ENCODE assay signal across 8 cellular contexts in genomic region chr5:128084228-128085167, GRCh38. TPM values are rescaled to one million over a fixed set of nuclear protein-coding genes. Genes with fewer than 3 reads are reported as not detected.
DNase-seq lines count a peak whose midpoint lies in the region; ATAC-seq and TF ChIP-seq lines count a peak whose summit lies in the region.

No MANE protein-coding gene starts in this region.

- DNase-seq in SK-N-DZ (ENCODE audit: low spot score): peak; percentile 42
- peak; percentile 57 for DNase-seq in activated naive CD8-positive, alpha-beta T cell treated with anti-CD3 and anti-CD28 coated beads for 36 hours
- DNase-seq in heart right ventricle: peak; percentile 26 to 44
- peak; percentile 84 for DNase-seq in posterior vena cava (ENCODE audit: low spot score)
- peak; percentile 31 to 33 for DNase-seq in uterus

- peaks cover 3% of the 10 kb centered on the region for H3K9me3 Mint-ChIP-seq in activated naive CD8-positive, alpha-beta T cell treated with anti-CD3 and anti-CD28 coated beads for 36 hours

- no peak for TF ChIP-seq POLR2A in uterus (IDR thresholded peaks at IDR 0.05)

- H3K27ac ChIP-seq in ACC112 (ENCODE audit: low read depth, low read length) (no peak overlapping the region), heart right ventricle (peak overlapping the region; percentile 85 to 99 (median 98)), uterus (peak overlapping the region; percentile 97)

- ATAC-seq in GM18868 (IDR thresholded peaks at IDR 0.05; ENCODE audit: unreplicated experiment) (peak; percentile 23), HG03159 (IDR thresholded peaks at IDR 0.05; ENCODE audit: unreplicated experiment) (peak; percentile 20), heart right ventricle (peak in 2 of 8 donors; percentile 3 to 4)

- H3K27me3 ChIP-seq in ACC112 (ENCODE audit: insufficient read depth, low read length) (no peaks in the 10 kb centered on the region), heart right ventricle (peaks cover 0 to 6% (median 0%) of the 10 kb centered on the region in 7 donors), uterus (no peaks in the 10 kb centered on the region)

- H3K27ac Mint-ChIP-seq in activated naive CD8-positive, alpha-beta T cell treated with anti-CD3 and anti-CD28 coated beads for 36 hours: peak overlapping the region; percentile 84

- TF ChIP-seq CTCF in heart right ventricle (IDR thresholded peaks at IDR 0.05) (no peak), uterus (IDR thresholded peaks at IDR 0.05) (no peak)

- peak overlapping the region; percentile 93 for H3K4me3 Mint-ChIP-seq in activated naive CD8-positive, alpha-beta T cell treated with anti-CD3 and anti-CD28 coated beads for 36 hours

- H2AFZ ChIP-seq in ACC112 (ENCODE audit: low read length, unreplicated experiment): peak overlapping the region; percentile 76

- H3K4me1 ChIP-seq in ACC112 (ENCODE audit: control insufficient read depth, insufficient read depth, low read length, unreplicated experiment) (peaks cover 24% of the 10 kb centered on the region), heart right ventricle (peaks cover 0 to 70% (median 49%) of the 10 kb centered on the region in 9 donors), uterus (no peaks in the 10 kb centered on the region)

- intact Hi-C loops in heart right ventricle (cut with DNase I) (loop anchor here in 8 of 10 donors (5.0 to 10.0 kb wide), 8 partner anchors 107 to 520 kb away; no protein-coding TSS in a partner anchor), posterior vena cava (cut with DNase I) (loop anchor here in 1 of 2 donors (5.0 kb wide), 1 partner anchor 688 kb away; no protein-coding TSS in a partner anchor), uterus (cut with DNase I; ENCODE audit: low total_unique reads) (no loop called here)

- 1% methylated on average over 67 to 71 of the region's 71 CpGs for WGBS in heart right ventricle, 2 donors

- H3K36me3 ChIP-seq in ACC112 (ENCODE audit: insufficient read depth, low read length) (no peaks in the 10 kb centered on the region; the same call in 1 of the 2 replicates), heart right ventricle (no peaks in the 10 kb centered on the region), uterus (no peaks in the 10 kb centered on the region)

- no peaks in the 10 kb centered on the region for H3K27me3 Mint-ChIP-seq in activated naive CD8-positive, alpha-beta T cell treated with anti-CD3 and anti-CD28 coated beads for 36 hours

- H3K4me3 ChIP-seq in ACC112 (ENCODE audit: low read depth, low read length): peak overlapping the region; percentile 95
- peak overlapping the region; percentile 72 to 95 (median 78) for H3K4me3 ChIP-seq in heart right ventricle
- peak overlapping the region; percentile 68 to 88 for H3K4me3 ChIP-seq in uterus

- H3K36me3 Mint-ChIP-seq in activated naive CD8-positive, alpha-beta T cell treated with anti-CD3 and anti-CD28 coated beads for 36 hours: peaks cover 38% of the 10 kb centered on the region

- peaks cover 58% of the 10 kb centered on the region for H3K79me2 ChIP-seq in ACC112 (ENCODE audit: control insufficient read depth, insufficient read depth, low read length, unreplicated experiment)

- H3K4me1 Mint-ChIP-seq in activated naive CD8-positive, alpha-beta T cell treated with anti-CD3 and anti-CD28 coated beads for 36 hours: peaks cover 49% of the 10 kb centered on the region

- H3K9me3 ChIP-seq in heart right ventricle: no peaks in the 10 kb centered on the region
- H3K9me3 ChIP-seq in uterus: no peaks in the 10 kb centered on the region

RNA-seq across cellular contexts. Expression of gene SLC12A2, which starts 0.9 kb away (rescaled TPM):
- polyA plus RNA-seq in SK-N-DZ (2014; cell fraction: cytosol; rRNA removed): 12.5 and 16.9 TPM in 2 replicates
- 14.2 and 14.6 TPM in 2 replicates for polyA plus RNA-seq in SK-N-DZ (2014; cell fraction: nucleus; rRNA removed)
- 10 to 100 TPM; 16.9 to 18.5 TPM for total RNA-seq in activated naive CD8-positive, alpha-beta T cell treated with anti-CD3 and anti-CD28 coated beads for 36 hours
- total RNA-seq in heart right ventricle: 10 to 100 TPM; 11.9 to 23.0 (median 16.5) TPM
- polyA plus RNA-seq in heart right ventricle: 1 to 10 TPM; 2.5 to 5.2 TPM
- total RNA-seq in posterior vena cava: 10 to 100 TPM; 14.4 to 23.0 TPM
- 10 to 100 TPM; 21.9 to 78.6 (median 22.2) TPM for total RNA-seq in uterus

Comparison
In these comparisons a context has a peak if more than half of its experiments do, and no peak if none do; other contexts are left out.
1. DNase-seq: peak in every context shown above with its lines; median percentile 84 in posterior vena cava; 57 in activated naive CD8-positive, alpha-beta T cell treated with anti-CD3 and anti-CD28 coated beads for 36 hours; 42 in SK-N-DZ; 35 in heart right ventricle; 32 in uterus.